Comparison of ENCODE assay signal across 1 cellular context in genomic region chr1:201329286-201329685, GRCh38.
TF ChIP-seq lines count a peak whose summit lies in the region.

No MANE protein-coding gene starts in this region.

TF ChIP-seq in SK-N-SH treated with all-trans-retinoic acid at 6 μM for 48 hours, 23 proteins besides CTCF, POLR2A, EP300 and RAD21 (continued from another document):
- TF ChIP-seq CREB5 (CRISPR knock-in tag; IDR thresholded peaks at IDR 0.05; ENCODE audit: low read depth), result no peak
- TF ChIP-seq GLIS3 (CRISPR knock-in tag; IDR thresholded peaks at IDR 0.05), result no peak
- TF ChIP-seq ISL1 (CRISPR knock-in tag; IDR thresholded peaks at IDR 0.05), result no peak
- TF ChIP-seq RARB (CRISPR knock-in tag; IDR thresholded peaks at IDR 0.05), result no peak
- TF ChIP-seq ZNF565 (CRISPR knock-in tag; conservative IDR thresholded peaks at IDR 0.05; ENCODE audit: low read depth), result no peak
- no peak for TF ChIP-seq TSHZ2 (CRISPR knock-in tag; IDR thresholded peaks at IDR 0.05)
- TF ChIP-seq TOX (CRISPR knock-in tag; IDR thresholded peaks at IDR 0.05; ENCODE audit: borderline replicate concordance), result no peak
- TF ChIP-seq TCF4 (CRISPR knock-in tag; IDR thresholded peaks at IDR 0.05; ENCODE audit: borderline replicate concordance), result no peak
- TF ChIP-seq ZFP30 (CRISPR knock-in tag; IDR thresholded peaks at IDR 0.05), result no peak
- TF ChIP-seq ZNF70 (CRISPR knock-in tag; IDR thresholded peaks at IDR 0.05), result no peak
- no peak for TF ChIP-seq CSRNP3 (CRISPR knock-in tag; IDR thresholded peaks at IDR 0.05)
- no peak for TF ChIP-seq ZFP3 (CRISPR knock-in tag; IDR thresholded peaks at IDR 0.05)
- TF ChIP-seq BACH2 (CRISPR knock-in tag; IDR thresholded peaks at IDR 0.05; ENCODE audit: borderline replicate concordance), result no peak
- no peak for TF ChIP-seq POU6F1 (CRISPR knock-in tag; IDR thresholded peaks at IDR 0.05; ENCODE audit: borderline replicate concordance, low read depth)
- no peak for TF ChIP-seq PATZ1 (CRISPR knock-in tag; IDR thresholded peaks at IDR 0.05; ENCODE audit: borderline replicate concordance)
